In the genomic region with DNA sequence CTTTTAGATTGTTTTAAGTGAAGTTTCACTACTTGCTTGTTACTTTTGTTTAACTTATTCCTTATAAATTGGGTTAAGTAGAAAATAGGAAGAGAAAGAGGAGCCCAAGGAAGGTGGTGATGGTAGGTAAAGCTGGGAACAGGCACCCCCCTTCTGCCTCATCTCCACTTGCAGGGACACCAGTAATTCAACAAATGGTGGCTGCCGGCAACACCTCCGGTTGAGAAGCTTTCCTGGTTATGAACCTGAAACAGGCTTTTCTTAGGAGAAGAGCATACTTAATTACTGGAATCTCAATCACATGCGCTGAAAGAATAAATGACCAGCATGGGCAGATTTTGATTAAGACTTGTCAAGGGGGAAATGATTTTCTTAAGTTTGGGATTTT, we compare ENCODE assay signal across 1 cellular context.
TF ChIP-seq lines count a peak whose summit lies in the region.

No MANE protein-coding gene starts in this region.

TF ChIP-seq in HCT116, 20 proteins besides CTCF, POLR2A, EP300 and RAD21 (continued from another document):
- TF ChIP-seq REST (IDR thresholded peaks at IDR 0.05; ENCODE audit: low read depth) (no peak), EGR1 (IDR thresholded peaks at IDR 0.05; ENCODE audit: low read depth) (no peak), SRF (IDR thresholded peaks at IDR 0.05; ENCODE audit: low read depth) (no peak), SP1 (IDR thresholded peaks at IDR 0.05; ENCODE audit: low read depth) (no peak), EZH2 (IDR thresholded peaks at IDR 0.05) (no peak), EZH2phosphoT487 (IDR thresholded peaks at IDR 0.05; ENCODE audit: borderline replicate concordance) (no peak), ELF1 (IDR thresholded peaks at IDR 0.05; ENCODE audit: borderline replicate concordance, low read depth) (no peak), FOSL1 (IDR thresholded peaks at IDR 0.05; ENCODE audit: low read depth) (no peak), SIN3A (IDR thresholded peaks at IDR 0.05; ENCODE audit: low read depth) (no peak), TCF7L2 (IDR thresholded peaks at IDR 0.05; ENCODE audit: borderline replicate concordance, extremely low read depth, insufficient read depth, insufficient read length) (no peak), MAX (IDR thresholded peaks at IDR 0.05) (no peak), CEBPB (IDR thresholded peaks at IDR 0.05; ENCODE audit: low read depth) (no peak)
- TF ChIP-seq, protein P1, sequence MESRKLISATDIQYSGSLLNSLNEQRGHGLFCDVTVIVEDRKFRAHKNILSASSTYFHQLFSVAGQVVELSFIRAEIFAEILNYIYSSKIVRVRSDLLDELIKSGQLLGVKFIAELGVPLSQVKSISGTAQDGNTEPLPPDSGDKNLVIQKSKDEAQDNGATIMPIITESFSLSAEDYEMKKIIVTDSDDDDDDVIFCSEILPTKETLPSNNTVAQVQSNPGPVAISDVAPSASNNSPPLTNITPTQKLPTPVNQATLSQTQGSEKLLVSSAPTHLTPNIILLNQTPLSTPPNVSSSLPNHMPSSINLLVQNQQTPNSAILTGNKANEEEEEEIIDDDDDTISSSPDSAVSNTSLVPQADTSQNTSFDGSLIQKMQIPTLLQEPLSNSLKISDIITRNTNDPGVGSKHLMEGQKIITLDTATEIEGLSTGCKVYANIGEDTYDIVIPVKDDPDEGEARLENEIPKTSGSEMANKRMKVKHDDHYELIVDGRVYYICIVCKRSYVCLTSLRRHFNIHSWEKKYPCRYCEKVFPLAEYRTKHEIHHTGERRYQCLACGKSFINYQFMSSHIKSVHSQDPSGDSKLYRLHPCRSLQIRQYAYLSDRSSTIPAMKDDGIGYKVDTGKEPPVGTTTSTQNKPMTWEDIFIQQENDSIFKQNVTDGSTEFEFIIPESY (IDR thresholded peaks at IDR 0.05; ENCODE audit: extremely low read depth, insufficient replicate concordance, low read length) = no peak
- TF ChIP-seq, protein P2, sequence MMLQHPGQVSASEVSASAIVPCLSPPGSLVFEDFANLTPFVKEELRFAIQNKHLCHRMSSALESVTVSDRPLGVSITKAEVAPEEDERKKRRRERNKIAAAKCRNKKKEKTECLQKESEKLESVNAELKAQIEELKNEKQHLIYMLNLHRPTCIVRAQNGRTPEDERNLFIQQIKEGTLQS (IDR thresholded peaks at IDR 0.05) = no peak
TF ChIP-seq in HCT116: peak in this region for 0.
